ENCODE assay signal across 1 cellular context in the genomic region with DNA sequence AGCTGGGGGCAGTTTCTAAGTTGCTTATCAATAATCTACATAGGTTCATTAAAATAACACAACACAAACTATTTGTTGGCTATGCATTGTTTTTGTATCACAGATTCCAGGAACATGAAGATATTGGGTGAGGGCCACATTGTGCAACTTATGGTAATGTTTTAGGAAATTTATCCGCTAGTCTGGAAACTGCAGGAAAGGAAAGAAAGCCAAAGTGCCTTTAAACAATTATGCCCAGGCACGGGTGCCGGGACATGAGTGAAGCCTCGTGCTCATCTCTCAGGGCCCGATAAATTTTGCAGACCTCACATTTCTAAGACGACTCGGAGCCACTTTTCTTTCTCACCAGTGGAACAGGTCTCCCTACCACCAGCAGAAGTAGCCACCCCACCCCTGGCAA. TPM values are rescaled to one million over a fixed set of nuclear protein-coding genes. Genes with fewer than 3 reads are reported as not detected.
"Had no signal": no experiment of that assay in that cellular context is flagged by ENCODE, and none has a peak within 500 bp of the region (broad histone marks: within the 10 kb centered on the region; RNA-seq: fewer than 3 reads in every experiment).

No MANE protein-coding gene starts in this region.

RNA-seq across cellular contexts. Expression of gene GOLGA8Q, which starts 52.6 kb away (rescaled TPM):
- total RNA-seq: M059J had no signal
